Comparison of ENCODE assay signal across 1 cellular context in genomic region chr13:47826481-47826880, GRCh38.
TF ChIP-seq lines count a peak whose summit lies in the region.

No MANE protein-coding gene starts in this region.

TF ChIP-seq in WTC11, 78 proteins besides CTCF, POLR2A, EP300 and RAD21 (continued from another document):
- TF ChIP-seq AR (CRISPR knock-in tag; IDR thresholded peaks at IDR 0.05), result no peak
- no peak for TF ChIP-seq FOXJ3 (CRISPR knock-in tag; IDR thresholded peaks at IDR 0.05; ENCODE audit: borderline replicate concordance)
- no peak for TF ChIP-seq HMGA2 (CRISPR knock-in tag; IDR thresholded peaks at IDR 0.05)
- no peak for TF ChIP-seq ZNF671 (CRISPR knock-in tag; IDR thresholded peaks at IDR 0.05)
